8 cellular contexts compared by ENCODE assay signal in the genomic region with DNA sequence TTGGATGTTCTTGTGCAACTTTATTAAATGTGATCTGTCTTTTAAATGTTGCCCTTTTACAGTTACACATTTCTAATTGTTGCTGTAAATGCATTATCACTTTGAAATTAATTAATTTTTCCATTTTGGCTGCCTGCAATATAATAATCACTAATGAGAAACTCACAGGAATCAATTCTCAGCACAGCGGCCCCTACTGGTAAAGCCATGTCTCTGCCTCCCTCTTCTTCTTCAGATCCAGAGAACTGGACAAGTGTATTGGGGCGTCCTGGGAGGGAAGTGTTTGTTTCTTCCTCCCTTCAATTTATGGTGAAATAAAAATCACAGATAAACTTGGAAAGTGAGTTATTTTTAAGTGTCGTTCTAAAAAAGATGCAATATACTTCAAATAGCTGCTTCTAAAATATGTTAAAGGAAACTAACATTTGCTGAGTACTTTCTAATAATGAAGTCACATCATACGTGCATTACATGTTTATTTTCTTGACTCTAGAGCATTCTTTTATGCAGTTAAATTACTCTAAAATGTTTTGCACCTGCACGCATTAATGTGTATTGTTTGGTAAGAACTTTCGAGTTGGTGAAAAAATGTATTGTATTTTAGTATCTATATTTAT.
DNase-seq lines count a peak whose midpoint lies in the region; ATAC-seq, FAIRE-seq and TF ChIP-seq lines count a peak whose summit lies in the region.

No MANE protein-coding gene starts in this region.

- H4K20me1 ChIP-seq in H1 (replicated peaks in 1 of 2; ENCODE audit: control insufficient read depth in 1 of 2, insufficient read depth in 2 of 2, low read length in 2 of 2): no peaks in the 10 kb centered on the region

- H3K36me3 Mint-ChIP-seq in WTC11: no peaks in the 10 kb centered on the region
- H3K36me3 Mint-ChIP-seq in activated T-helper 17 cell treated with anti-CD3 and anti-CD28 coated beads, Interleukin-2, amount 50 U/mL, for 72 hours (ENCODE audit: low read depth): peaks cover 11% of the 10 kb centered on the region

- WGBS in H1 (ENCODE audit: extremely low coverage in 1 of 2, insufficient coverage in 1 of 2, insufficient read length in 1 of 2, insufficient replicate concordance in 2 of 2, low coverage in 1 of 2, low lambda C conversion rate in 2 of 2, missing lambda C conversion rate in 1 of 2), 2 experiments: 62% methylated on average over 6 of the region's 6 CpGs; no CpG with 5 or more reads in 1 of the 2 experiments

- no peak overlapping the region for H2BK20ac ChIP-seq in H1 (ENCODE audit: low read length)

- H4K8ac ChIP-seq in H1 (ENCODE audit: extremely low read depth, insufficient read depth, low read length): no peak overlapping the region

- no peak overlapping the region for H2BK15ac ChIP-seq in H1 (ENCODE audit: low read length)

- H3K27ac Mint-ChIP-seq in WTC11: no peak overlapping the region
- no peak overlapping the region for H3K27ac Mint-ChIP-seq in activated T-helper 17 cell treated with anti-CD3 and anti-CD28 coated beads, Interleukin-2, amount 50 U/mL, for 72 hours

- no peaks in the 10 kb centered on the region for H3K4me1 ChIP-seq in H1 (replicated peaks in 1 of 4; ENCODE audit: control insufficient read depth in 3 of 4, insufficient read depth in 4 of 4, low read length in 3 of 4)
- no peaks in the 10 kb centered on the region for H3K4me1 ChIP-seq in neutrophil (ENCODE audit: control insufficient read depth in 1 of 2, insufficient read depth in 1 of 2, low read depth in 1 of 2, low read length in 1 of 2)

- H3K27ac ChIP-seq in H1 (ENCODE audit: low read depth, low read length) (no peak overlapping the region), neutrophil (no peak overlapping the region)

- DNase-seq in NCI-H2171 treated with DMSO at 0.1 percent for 48 hours (lab: John Stamatoyannopoulos, UW) (peak; percentile 1), NCI-H2171 (lab: John Stamatoyannopoulos, UW) (no peak), HUDEP-2 (lab: John Stamatoyannopoulos, UW; ENCODE audit: unreplicated experiment in 76 of 76) (peak in 42 of 76 experiments; percentile 2 to 51 (median 24)), WTC11 (ENCODE audit: low spot score) (peak; percentile 47), H1 (ENCODE audit: low read depth in 1 of 2, low spot score in 2 of 2) (peak in 1 of 2 experiments; percentile 57), MG63 (no peak)

- POLR2A ChIA-PET in WTC11 (lab: Charles Lee) (no interaction called here), H1 (lab: Charles Lee; ENCODE audit: partially characterized antibody) (no interaction called here)

- CTCF ChIA-PET in WTC11 (lab: Charles Lee) (interaction anchor here (1.0 to 1.2 kb wide), 3 partner anchors 11 to 184 kb away, joined by 3 read pairs; no protein-coding TSS in a partner anchor), H1 (lab: Charles Lee; ENCODE audit: partially characterized antibody) (interaction anchor here (0.6 to 3.3 kb wide), 17 partner anchors 8 to 585 kb away, joined by 3 to 22 read pairs (median 4); no protein-coding TSS in a partner anchor)

- peak; percentile 31 to 42 for TF ChIP-seq RAD21 in H1 (IDR thresholded peaks at IDR 0.05 in 1 of 2, conservative IDR thresholded peaks at IDR 0.05 in 1 of 2; ENCODE audit: low read depth in 2 of 2, low read length in 2 of 2)

- no peak overlapping the region for H3K14ac ChIP-seq in H1 (ENCODE audit: insufficient read length)

- no peak overlapping the region for H2AFZ ChIP-seq in H1 (ENCODE audit: low read length)

- no peaks in the 10 kb centered on the region for H3K27me3 Mint-ChIP-seq in WTC11 (ENCODE audit: low read depth)
- no peaks in the 10 kb centered on the region for H3K27me3 Mint-ChIP-seq in activated T-helper 17 cell treated with anti-CD3 and anti-CD28 coated beads, Interleukin-2, amount 50 U/mL, for 72 hours

- H3K9ac ChIP-seq in H1 (replicated peaks in 1 of 4; ENCODE audit: extremely low read depth in 1 of 4, low read depth in 3 of 4, low read length in 3 of 4): no peak overlapping the region

- no peak overlapping the region for H3K4me3 Mint-ChIP-seq in WTC11
- no peak overlapping the region for H3K4me3 Mint-ChIP-seq in activated T-helper 17 cell treated with anti-CD3 and anti-CD28 coated beads, Interleukin-2, amount 50 U/mL, for 72 hours

- H3K9me3 Mint-ChIP-seq in WTC11: no peaks in the 10 kb centered on the region
- H3K9me3 Mint-ChIP-seq in activated T-helper 17 cell treated with anti-CD3 and anti-CD28 coated beads, Interleukin-2, amount 50 U/mL, for 72 hours: peaks cover 4% of the 10 kb centered on the region

- no peaks in the 10 kb centered on the region for H3K79me1 ChIP-seq in H1 (ENCODE audit: low read depth, low read length)

- H2BK12ac ChIP-seq in H1 (ENCODE audit: low read depth, low read length): no peak overlapping the region

- H3K27me3 ChIP-seq in H1 (replicated peaks in 1 of 4; ENCODE audit: control insufficient read depth in 3 of 4, extremely low read depth in 1 of 4, insufficient read depth in 3 of 4, low read length in 3 of 4) (no peaks in the 10 kb centered on the region), neutrophil (no peaks in the 10 kb centered on the region), MG63 (no peaks in the 10 kb centered on the region)

- no peak for TF ChIP-seq EP300 in H1 (IDR thresholded peaks at IDR 0.05; ENCODE audit: borderline replicate concordance in 1 of 2, low read depth in 2 of 2, low read length in 2 of 2)

- H3K36me3 ChIP-seq in H1 (ENCODE audit: control insufficient read depth in 2 of 4, insufficient read depth in 4 of 4, low read length in 3 of 4) (no peaks in the 10 kb centered on the region), neutrophil (no peaks in the 10 kb centered on the region), MG63 (no peaks in the 10 kb centered on the region)

- no peaks in the 10 kb centered on the region for H3K79me2 ChIP-seq in H1 (ENCODE audit: control insufficient read depth in 1 of 2, insufficient read depth in 2 of 2, low read length in 2 of 2)

- H3K23ac ChIP-seq in H1 (ENCODE audit: insufficient read length): no peak overlapping the region

- H3K4me3 ChIP-seq in H1 (ENCODE audit: extremely low read depth in 1 of 4, insufficient read depth in 2 of 4, low read depth in 3 of 4, low read length in 4 of 4) (no peak overlapping the region), neutrophil (ENCODE audit: low read depth in 1 of 2, low read length in 1 of 2) (no peak overlapping the region), MG63 (no peak overlapping the region)

- H3K18ac ChIP-seq in H1 (ENCODE audit: extremely low read depth, low read length): no peak overlapping the region

- no peak for FAIRE-seq in H1 (lab: Jason Lieb, UNC)

- no peak overlapping the region for H3K4me2 ChIP-seq in H1 (ENCODE audit: insufficient read depth in 1 of 2, low read depth in 2 of 2, low read length in 2 of 2)

- peak; percentile 68 for TF ChIP-seq CTCF in WTC11 (IDR thresholded peaks at IDR 0.05)
- peak; percentile 36 to 70 (median 59) for TF ChIP-seq CTCF in H1 (IDR thresholded peaks at IDR 0.05; ENCODE audit: control extremely low read depth in 1 of 3, insufficient read depth in 1 of 3, low read depth in 1 of 3, low read length in 3 of 3)
- peak; percentile 32 for TF ChIP-seq CTCF in neutrophil (IDR thresholded peaks at IDR 0.05)

- H2BK5ac ChIP-seq in H1 (ENCODE audit: low read depth, low read length): no peak overlapping the region

- H4K91ac ChIP-seq in H1 (replicated peaks; ENCODE audit: insufficient read length, low read length): no peak overlapping the region

- H2BK120ac ChIP-seq in H1 (replicated peaks; ENCODE audit: low read depth, low read length): no peak overlapping the region

- H3K4me1 Mint-ChIP-seq in WTC11: no peaks in the 10 kb centered on the region
- H3K4me1 Mint-ChIP-seq in activated T-helper 17 cell treated with anti-CD3 and anti-CD28 coated beads, Interleukin-2, amount 50 U/mL, for 72 hours: peaks cover 4% of the 10 kb centered on the region

- H4K5ac ChIP-seq in H1 (ENCODE audit: insufficient read length, low read depth, low read length): no peak overlapping the region

- H3K9me3 ChIP-seq in H1 (ENCODE audit: insufficient read depth in 2 of 2, low read depth in 1 of 2, low read length in 1 of 2) (no peaks in the 10 kb centered on the region), neutrophil (no peaks in the 10 kb centered on the region), MG63 (no peaks in the 10 kb centered on the region)

- H3K56ac ChIP-seq in H1 (replicated peaks; ENCODE audit: insufficient read length, low read depth, low read length): no peak overlapping the region

- H3K23me2 ChIP-seq in H1 (ENCODE audit: low read depth, low read length): no peaks in the 10 kb centered on the region

- H3K4ac ChIP-seq in H1 (replicated peaks; ENCODE audit: insufficient read length, low read depth, low read length): no peak overlapping the region

- ATAC-seq in WTC11: no peak
- ATAC-seq in activated T-helper 17 cell treated with anti-CD3 and anti-CD28 coated beads, Interleukin-2, amount 50 U/mL, for 72 hours (replicated peaks): no peak

- no peak for TF ChIP-seq POLR2A in H1 (IDR thresholded peaks at IDR 0.05; ENCODE audit: control extremely low read depth in 1 of 2, low read depth in 2 of 2, low read length in 2 of 2)

- no peak overlapping the region for H2AK5ac ChIP-seq in H1 (ENCODE audit: low read depth, low read length)

TF ChIP-seq in WTC11, 78 proteins besides CTCF, POLR2A, EP300 and RAD21:
- no peak for TF ChIP-seq HMGA2 (CRISPR knock-in tag; IDR thresholded peaks at IDR 0.05)

TF ChIP-seq in H1, 55 proteins besides CTCF, POLR2A, EP300 and RAD21 (continues in another document):
- TF ChIP-seq RXRA (IDR thresholded peaks at IDR 0.05; ENCODE audit: insufficient read depth, low read depth, low read length): no peak
- no peak for TF ChIP-seq SP1 (IDR thresholded peaks at IDR 0.05; ENCODE audit: low read depth, low read length)
- no peak for TF ChIP-seq CBX8 (IDR thresholded peaks at IDR 0.05; ENCODE audit: borderline replicate concordance, low read depth, low read length)
- no peak for TF ChIP-seq CTBP2 (IDR thresholded peaks at IDR 0.05; ENCODE audit: borderline replicate concordance, insufficient read depth, insufficient read length, low read length)
- no peak for TF ChIP-seq TAF7 (optimal IDR thresholded peaks at IDR 0.05; ENCODE audit: borderline replicate concordance, low read depth, low read length)
- TF ChIP-seq, protein P1, sequence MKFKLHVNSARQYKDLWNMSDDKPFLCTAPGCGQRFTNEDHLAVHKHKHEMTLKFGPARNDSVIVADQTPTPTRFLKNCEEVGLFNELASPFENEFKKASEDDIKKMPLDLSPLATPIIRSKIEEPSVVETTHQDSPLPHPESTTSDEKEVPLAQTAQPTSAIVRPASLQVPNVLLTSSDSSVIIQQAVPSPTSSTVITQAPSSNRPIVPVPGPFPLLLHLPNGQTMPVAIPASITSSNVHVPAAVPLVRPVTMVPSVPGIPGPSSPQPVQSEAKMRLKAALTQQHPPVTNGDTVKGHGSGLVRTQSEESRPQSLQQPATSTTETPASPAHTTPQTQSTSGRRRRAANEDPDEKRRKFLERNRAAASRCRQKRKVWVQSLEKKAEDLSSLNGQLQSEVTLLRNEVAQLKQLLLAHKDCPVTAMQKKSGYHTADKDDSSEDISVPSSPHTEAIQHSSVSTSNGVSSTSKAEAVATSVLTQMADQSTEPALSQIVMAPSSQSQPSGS (IDR thresholded peaks at IDR 0.05; ENCODE audit: low read length): no peak
- TF ChIP-seq MAFK (IDR thresholded peaks at IDR 0.05; ENCODE audit: low read depth, low read length): no peak
- TF ChIP-seq POU5F1 (IDR thresholded peaks at IDR 0.05; ENCODE audit: low read depth, low read length): no peak

Comparison
In these comparisons a context has a peak if more than half of its experiments do, and no peak if none do; other contexts are left out.
1. DNase-seq: peak in NCI-H2171 treated with DMSO at 0.1 percent for 48 hours (single experiment), HUDEP-2 (42 of 76) and WTC11 (single experiment); none in NCI-H2171 (single experiment) and MG63 (single experiment).
2. Peak in every context shown above with its lines, with median percentiles within 50 percentile points of each other: CTCF ChIP-seq.